Comparison of ENCODE assay signal across 1 cellular context in genomic region chr17:45430006-45430737, GRCh38.
A peak's percentile ranks its signal among the peaks of the same experiment; 100 is the strongest.
TF ChIP-seq lines count a peak whose summit lies in the region.

No MANE protein-coding gene starts in this region.

TF ChIP-seq in HepG2, 621 proteins besides CTCF, POLR2A, EP300 and RAD21 (continued from another document and continues in another):
- TF ChIP-seq, protein P1, sequence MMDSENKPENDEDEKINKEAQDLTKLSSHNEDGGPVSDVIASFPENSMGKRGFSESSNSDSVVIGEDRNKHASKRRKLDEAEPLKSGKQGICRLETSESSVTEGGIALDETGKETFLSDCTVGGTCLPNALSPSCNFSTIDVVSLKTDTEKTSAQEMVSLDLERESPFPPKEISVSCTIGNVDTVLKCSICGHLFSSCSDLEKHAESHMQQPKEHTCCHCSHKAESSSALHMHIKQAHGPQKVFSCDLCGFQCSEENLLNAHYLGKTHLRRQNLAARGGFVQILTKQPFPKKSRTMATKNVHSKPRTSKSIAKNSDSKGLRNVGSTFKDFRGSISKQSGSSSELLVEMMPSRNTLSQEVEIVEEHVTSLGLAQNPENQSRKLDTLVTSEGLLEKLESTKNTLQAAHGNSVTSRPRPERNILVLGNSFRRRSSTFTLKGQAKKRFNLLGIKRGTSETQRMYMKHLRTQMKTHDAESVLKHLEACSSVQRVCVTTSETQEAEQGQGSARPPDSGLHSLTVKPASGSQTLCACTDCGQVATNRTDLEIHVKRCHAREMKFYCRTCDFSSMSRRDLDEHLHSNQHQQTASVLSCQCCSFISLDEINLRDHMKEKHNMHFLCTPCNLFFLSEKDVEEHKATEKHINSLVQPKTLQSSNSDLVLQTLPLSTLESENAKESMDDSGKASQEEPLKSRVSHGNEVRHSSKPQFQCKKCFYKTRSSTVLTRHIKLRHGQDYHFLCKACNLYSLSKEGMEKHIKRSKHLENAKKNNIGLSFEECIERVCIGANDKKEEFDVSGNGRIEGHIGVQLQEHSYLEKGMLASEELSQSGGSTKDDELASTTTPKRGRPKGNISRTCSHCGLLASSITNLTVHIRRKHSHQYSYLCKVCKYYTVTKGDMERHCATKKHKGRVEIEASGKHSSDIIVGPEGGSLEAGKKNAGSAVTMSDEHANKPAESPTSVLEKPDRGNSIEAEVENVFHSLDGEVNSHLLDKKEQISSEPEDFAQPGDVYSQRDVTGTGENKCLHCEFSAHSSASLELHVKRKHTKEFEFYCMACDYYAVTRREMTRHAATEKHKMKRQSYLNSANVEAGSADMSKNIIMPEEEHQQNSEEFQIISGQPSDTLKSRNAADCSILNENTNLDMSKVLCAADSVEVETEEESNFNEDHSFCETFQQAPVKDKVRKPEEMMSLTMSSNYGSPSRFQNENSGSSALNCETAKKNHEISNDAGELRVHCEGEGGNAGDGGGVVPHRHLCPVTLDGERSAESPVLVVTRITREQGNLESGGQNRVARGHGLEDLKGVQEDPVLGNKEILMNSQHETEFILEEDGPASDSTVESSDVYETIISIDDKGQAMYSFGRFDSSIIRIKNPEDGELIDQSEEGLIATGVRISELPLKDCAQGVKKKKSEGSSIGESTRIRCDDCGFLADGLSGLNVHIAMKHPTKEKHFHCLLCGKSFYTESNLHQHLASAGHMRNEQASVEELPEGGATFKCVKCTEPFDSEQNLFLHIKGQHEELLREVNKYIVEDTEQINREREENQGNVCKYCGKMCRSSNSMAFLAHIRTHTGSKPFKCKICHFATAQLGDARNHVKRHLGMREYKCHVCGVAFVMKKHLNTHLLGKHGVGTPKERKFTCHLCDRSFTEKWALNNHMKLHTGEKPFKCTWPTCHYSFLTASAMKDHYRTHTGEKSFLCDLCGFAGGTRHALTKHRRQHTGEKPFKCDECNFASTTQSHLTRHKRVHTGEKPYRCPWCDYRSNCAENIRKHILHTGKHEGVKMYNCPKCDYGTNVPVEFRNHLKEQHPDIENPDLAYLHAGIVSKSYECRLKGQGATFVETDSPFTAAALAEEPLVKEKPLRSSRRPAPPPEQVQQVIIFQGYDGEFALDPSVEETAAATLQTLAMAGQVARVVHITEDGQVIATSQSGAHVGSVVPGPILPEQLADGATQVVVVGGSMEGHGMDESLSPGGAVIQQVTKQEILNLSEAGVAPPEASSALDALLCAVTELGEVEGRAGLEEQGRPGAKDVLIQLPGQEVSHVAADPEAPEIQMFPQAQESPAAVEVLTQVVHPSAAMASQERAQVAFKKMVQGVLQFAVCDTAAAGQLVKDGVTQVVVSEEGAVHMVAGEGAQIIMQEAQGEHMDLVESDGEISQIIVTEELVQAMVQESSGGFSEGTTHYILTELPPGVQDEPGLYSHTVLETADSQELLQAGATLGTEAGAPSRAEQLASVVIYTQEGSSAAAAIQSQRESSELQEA (CRISPR knock-in tag; IDR thresholded peaks at IDR 0.05; ENCODE audit: not compliant biosample characterization): peak; percentile 52
- TF ChIP-seq CHD4 (IDR thresholded peaks at IDR 0.05; ENCODE audit: borderline replicate concordance, low read length): peak; percentile 84
- TF ChIP-seq, protein P2, sequence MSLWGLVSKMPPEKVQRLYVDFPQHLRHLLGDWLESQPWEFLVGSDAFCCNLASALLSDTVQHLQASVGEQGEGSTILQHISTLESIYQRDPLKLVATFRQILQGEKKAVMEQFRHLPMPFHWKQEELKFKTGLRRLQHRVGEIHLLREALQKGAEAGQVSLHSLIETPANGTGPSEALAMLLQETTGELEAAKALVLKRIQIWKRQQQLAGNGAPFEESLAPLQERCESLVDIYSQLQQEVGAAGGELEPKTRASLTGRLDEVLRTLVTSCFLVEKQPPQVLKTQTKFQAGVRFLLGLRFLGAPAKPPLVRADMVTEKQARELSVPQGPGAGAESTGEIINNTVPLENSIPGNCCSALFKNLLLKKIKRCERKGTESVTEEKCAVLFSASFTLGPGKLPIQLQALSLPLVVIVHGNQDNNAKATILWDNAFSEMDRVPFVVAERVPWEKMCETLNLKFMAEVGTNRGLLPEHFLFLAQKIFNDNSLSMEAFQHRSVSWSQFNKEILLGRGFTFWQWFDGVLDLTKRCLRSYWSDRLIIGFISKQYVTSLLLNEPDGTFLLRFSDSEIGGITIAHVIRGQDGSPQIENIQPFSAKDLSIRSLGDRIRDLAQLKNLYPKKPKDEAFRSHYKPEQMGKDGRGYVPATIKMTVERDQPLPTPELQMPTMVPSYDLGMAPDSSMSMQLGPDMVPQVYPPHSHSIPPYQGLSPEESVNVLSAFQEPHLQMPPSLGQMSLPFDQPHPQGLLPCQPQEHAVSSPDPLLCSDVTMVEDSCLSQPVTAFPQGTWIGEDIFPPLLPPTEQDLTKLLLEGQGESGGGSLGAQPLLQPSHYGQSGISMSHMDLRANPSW (CRISPR knock-in tag; IDR thresholded peaks at IDR 0.05; ENCODE audit: borderline replicate concordance): no peak
- TF ChIP-seq, protein P3, sequence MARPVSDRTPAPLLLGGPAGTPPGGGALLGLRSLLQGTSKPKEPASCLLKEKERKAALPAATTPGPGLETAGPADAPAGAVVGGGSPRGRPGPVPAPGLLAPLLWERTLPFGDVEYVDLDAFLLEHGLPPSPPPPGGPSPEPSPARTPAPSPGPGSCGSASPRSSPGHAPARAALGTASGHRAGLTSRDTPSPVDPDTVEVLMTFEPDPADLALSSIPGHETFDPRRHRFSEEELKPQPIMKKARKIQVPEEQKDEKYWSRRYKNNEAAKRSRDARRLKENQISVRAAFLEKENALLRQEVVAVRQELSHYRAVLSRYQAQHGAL (CRISPR knock-in tag; IDR thresholded peaks at IDR 0.05; ENCODE audit: not compliant biosample characterization): no peak
- TF ChIP-seq HOXD1 (CRISPR knock-in tag; IDR thresholded peaks at IDR 0.05): no peak
- TF ChIP-seq TFAP4 (IDR thresholded peaks at IDR 0.05; ENCODE audit: borderline replicate concordance, low read depth): no peak
- no peak for TF ChIP-seq PAF1 (CRISPR knock-in tag; IDR thresholded peaks at IDR 0.05)
- TF ChIP-seq ADNP (CRISPR knock-in tag; IDR thresholded peaks at IDR 0.05): peak; percentile 91
- no peak for TF ChIP-seq MIER2 (CRISPR knock-in tag; IDR thresholded peaks at IDR 0.05)
- no peak for TF ChIP-seq ZNF30 (CRISPR knock-in tag; IDR thresholded peaks at IDR 0.05)
- TF ChIP-seq ZNF629 (CRISPR knock-in tag; conservative IDR thresholded peaks at IDR 0.05): peak; percentile 99
- TF ChIP-seq, protein P4, sequence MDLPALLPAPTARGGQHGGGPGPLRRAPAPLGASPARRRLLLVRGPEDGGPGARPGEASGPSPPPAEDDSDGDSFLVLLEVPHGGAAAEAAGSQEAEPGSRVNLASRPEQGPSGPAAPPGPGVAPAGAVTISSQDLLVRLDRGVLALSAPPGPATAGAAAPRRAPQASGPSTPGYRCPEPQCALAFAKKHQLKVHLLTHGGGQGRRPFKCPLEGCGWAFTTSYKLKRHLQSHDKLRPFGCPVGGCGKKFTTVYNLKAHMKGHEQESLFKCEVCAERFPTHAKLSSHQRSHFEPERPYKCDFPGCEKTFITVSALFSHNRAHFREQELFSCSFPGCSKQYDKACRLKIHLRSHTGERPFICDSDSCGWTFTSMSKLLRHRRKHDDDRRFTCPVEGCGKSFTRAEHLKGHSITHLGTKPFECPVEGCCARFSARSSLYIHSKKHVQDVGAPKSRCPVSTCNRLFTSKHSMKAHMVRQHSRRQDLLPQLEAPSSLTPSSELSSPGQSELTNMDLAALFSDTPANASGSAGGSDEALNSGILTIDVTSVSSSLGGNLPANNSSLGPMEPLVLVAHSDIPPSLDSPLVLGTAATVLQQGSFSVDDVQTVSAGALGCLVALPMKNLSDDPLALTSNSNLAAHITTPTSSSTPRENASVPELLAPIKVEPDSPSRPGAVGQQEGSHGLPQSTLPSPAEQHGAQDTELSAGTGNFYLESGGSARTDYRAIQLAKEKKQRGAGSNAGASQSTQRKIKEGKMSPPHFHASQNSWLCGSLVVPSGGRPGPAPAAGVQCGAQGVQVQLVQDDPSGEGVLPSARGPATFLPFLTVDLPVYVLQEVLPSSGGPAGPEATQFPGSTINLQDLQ (CRISPR knock-in tag; IDR thresholded peaks at IDR 0.05): no peak
- no peak for TF ChIP-seq NCOA2 (CRISPR knock-in tag; IDR thresholded peaks at IDR 0.05)
- no peak for TF ChIP-seq REST (IDR thresholded peaks at IDR 0.05; ENCODE audit: borderline replicate concordance in 1 of 2, low read depth in 1 of 2, low read length in 2 of 2)
- no peak for TF ChIP-seq ZNF678 (CRISPR knock-in tag; IDR thresholded peaks at IDR 0.05)
- no peak for TF ChIP-seq NFE2L2 (IDR thresholded peaks at IDR 0.05; ENCODE audit: low read length)
- TF ChIP-seq MAF1 (CRISPR knock-in tag; IDR thresholded peaks at IDR 0.05; ENCODE audit: borderline replicate concordance): no peak
- TF ChIP-seq ZNF44 (CRISPR knock-in tag; IDR thresholded peaks at IDR 0.05): no peak
- TF ChIP-seq PCBP2 (optimal IDR thresholded peaks at IDR 0.05; ENCODE audit: low read depth, low read length, poor library complexity, severe bottlenecking): no peak
- no peak for TF ChIP-seq ZBTB21 (CRISPR knock-in tag; IDR thresholded peaks at IDR 0.05)
- no peak for TF ChIP-seq ZNF430 (CRISPR knock-in tag; IDR thresholded peaks at IDR 0.05)
- TF ChIP-seq ZMYM3 (CRISPR knock-in tag; IDR thresholded peaks at IDR 0.05): peak; percentile 99
- no peak for TF ChIP-seq ETV5 (CRISPR knock-in tag; IDR thresholded peaks at IDR 0.05; ENCODE audit: borderline replicate concordance)
- no peak for TF ChIP-seq ZNF101 (CRISPR knock-in tag; IDR thresholded peaks at IDR 0.05; ENCODE audit: borderline replicate concordance, low read depth)
- no peak for TF ChIP-seq RFX3 (CRISPR knock-in tag; IDR thresholded peaks at IDR 0.05)
- no peak for TF ChIP-seq MLX (CRISPR knock-in tag; IDR thresholded peaks at IDR 0.05)
- TF ChIP-seq CERS6 (CRISPR knock-in tag; IDR thresholded peaks at IDR 0.05): no peak
- no peak for TF ChIP-seq ZNF329 (CRISPR knock-in tag; IDR thresholded peaks at IDR 0.05; ENCODE audit: low read depth)
- TF ChIP-seq RCOR2 (CRISPR knock-in tag; IDR thresholded peaks at IDR 0.05): peak; percentile 84
- TF ChIP-seq ZNF572 (CRISPR knock-in tag; IDR thresholded peaks at IDR 0.05): 0 out of 2 replicates have a peak, but pooled peaks have one; percentile 52
- no peak for TF ChIP-seq ZNF530 (CRISPR knock-in tag; IDR thresholded peaks at IDR 0.05; ENCODE audit: low read depth)
- no peak for TF ChIP-seq ZNF670 (CRISPR knock-in tag; IDR thresholded peaks at IDR 0.05; ENCODE audit: borderline replicate concordance)
- TF ChIP-seq, protein P5, sequence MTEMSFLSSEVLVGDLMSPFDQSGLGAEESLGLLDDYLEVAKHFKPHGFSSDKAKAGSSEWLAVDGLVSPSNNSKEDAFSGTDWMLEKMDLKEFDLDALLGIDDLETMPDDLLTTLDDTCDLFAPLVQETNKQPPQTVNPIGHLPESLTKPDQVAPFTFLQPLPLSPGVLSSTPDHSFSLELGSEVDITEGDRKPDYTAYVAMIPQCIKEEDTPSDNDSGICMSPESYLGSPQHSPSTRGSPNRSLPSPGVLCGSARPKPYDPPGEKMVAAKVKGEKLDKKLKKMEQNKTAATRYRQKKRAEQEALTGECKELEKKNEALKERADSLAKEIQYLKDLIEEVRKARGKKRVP (CRISPR knock-in tag; IDR thresholded peaks at IDR 0.05): no peak
- no peak for TF ChIP-seq ELF1 (CRISPR knock-in tag; IDR thresholded peaks at IDR 0.05)
- no peak for TF ChIP-seq STAT5B (CRISPR knock-in tag; IDR thresholded peaks at IDR 0.05)
